Comparison of ENCODE assay signal across 1 cellular context in genomic region chr14:21054123-21054767, GRCh38.
TF ChIP-seq lines count a peak whose summit lies in the region.

No MANE protein-coding gene starts in this region.

TF ChIP-seq in IMR-90, 13 proteins besides CTCF, POLR2A, EP300 and RAD21:
- TF ChIP-seq MAZ (IDR thresholded peaks at IDR 0.05; ENCODE audit: borderline replicate concordance, low read depth, low read length) (no peak), NFE2L2 (IDR thresholded peaks at IDR 0.05; ENCODE audit: low read depth, low read length) (no peak), ELK1 (IDR thresholded peaks at IDR 0.05; ENCODE audit: borderline replicate concordance, low read depth, low read length) (no peak), RCOR1 (IDR thresholded peaks at IDR 0.05; ENCODE audit: insufficient replicate concordance, low read length) (no peak), USF2 (IDR thresholded peaks at IDR 0.05; ENCODE audit: low read depth, low read length) (no peak), MAFK (IDR thresholded peaks at IDR 0.05; ENCODE audit: low read depth, low read length) (no peak), CHD1 (IDR thresholded peaks at IDR 0.05; ENCODE audit: low read depth, low read length) (no peak), SMC3 (IDR thresholded peaks at IDR 0.05; ENCODE audit: low read depth, low read length) (no peak), BHLHE40 (IDR thresholded peaks at IDR 0.05; ENCODE audit: low read depth, low read length) (no peak), FOS (IDR thresholded peaks at IDR 0.05; ENCODE audit: low read depth, low read length) (no peak), RFX5 (IDR thresholded peaks at IDR 0.05; ENCODE audit: low read depth, low read length) (no peak), CEBPB (IDR thresholded peaks at IDR 0.05; ENCODE audit: low read depth, low read length) (no peak), MXI1 (IDR thresholded peaks at IDR 0.05; ENCODE audit: borderline replicate concordance, low read depth, low read length) (no peak)
